In the genomic region with DNA sequence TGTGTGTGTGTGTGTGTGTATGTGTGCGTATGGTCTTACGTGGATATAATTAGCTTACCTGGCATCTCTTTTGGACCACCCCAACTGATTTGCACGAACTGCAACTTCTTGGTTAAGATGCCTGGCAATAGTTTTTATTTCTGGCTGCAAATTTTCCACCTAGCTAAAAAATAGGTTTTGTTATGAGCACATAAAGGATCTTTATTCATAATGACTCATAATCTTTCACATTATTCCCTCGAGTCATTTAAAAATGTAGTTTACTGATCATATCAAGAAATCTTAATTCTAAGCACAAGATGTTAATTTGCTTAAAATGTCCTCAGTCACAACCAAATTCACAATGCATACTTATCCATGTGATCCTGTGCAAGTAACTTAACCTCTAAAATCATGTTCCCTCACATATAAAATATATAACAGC, we compare ENCODE assay signal across 8 cellular contexts. TPM values are rescaled to one million over a fixed set of nuclear protein-coding genes. Genes with fewer than 3 reads are reported as not detected.
DNase-seq lines count a peak whose midpoint lies in the region; ATAC-seq and TF ChIP-seq lines count a peak whose summit lies in the region.

No MANE protein-coding gene starts in this region.

- 27% methylated on average over 4 of the region's 4 CpGs for WGBS in suprapubic skin

- peak overlapping the region; percentile 98 for H3K9ac ChIP-seq in adipocyte (ENCODE audit: low read length)

- peaks cover 28% of the 10 kb centered on the region for H3K36me3 ChIP-seq in left ventricle myocardium inferior
- H3K36me3 ChIP-seq in adipocyte (ENCODE audit: control insufficient read depth, insufficient read depth, low read length, severe bottlenecking), result peaks cover 32% of the 10 kb centered on the region
- H3K36me3 ChIP-seq in suprapubic skin, result peaks cover 14% of the 10 kb centered on the region

- TF ChIP-seq EP300 in suprapubic skin (IDR thresholded peaks at IDR 0.05), result no peak

- H3K4me1 ChIP-seq in left ventricle myocardium inferior, result peaks cover 52% of the 10 kb centered on the region
- peaks cover 11% of the 10 kb centered on the region for H3K4me1 ChIP-seq in adipocyte (ENCODE audit: control insufficient read depth, insufficient read depth, low read length)
- H3K4me1 ChIP-seq in suprapubic skin, result peaks cover 28% of the 10 kb centered on the region

- ATAC-seq in Right ventricle myocardium inferior, result no peak

- intact Hi-C loops in left ventricle myocardium inferior (cut with micrococcal nuclease) (loop anchor here (5.0 kb wide), 1 partner anchor 189 kb away; a partner anchor contains a TSS), Right ventricle myocardium inferior (cut with DNase I) (loop anchor here (10.0 kb wide), 1 partner anchor 1087 kb away; a partner anchor contains a TSS), posterior cingulate gyrus (cut with DNase I) (no loop called here)

- H3K27me3 ChIP-seq in left ventricle myocardium inferior (ENCODE audit: low read depth) (no peaks in the 10 kb centered on the region), adipocyte (replicated peaks; ENCODE audit: control insufficient read depth, insufficient read depth, low read length) (no peaks in the 10 kb centered on the region), suprapubic skin (no peaks in the 10 kb centered on the region)

- DNase-seq in left ventricle myocardium inferior (no peak), Right ventricle myocardium inferior (ENCODE audit: missing footprints) (no peak), adipocyte (ENCODE audit: low read depth) (peak; percentile 43), left kidney (ENCODE audit: low read depth, low spot score) (peak; percentile 5), suprapubic skin (ENCODE audit: low spot score in 2 of 2) (no peak), KG1 (lab: John Stamatoyannopoulos, UW) (no peak), NCI-H1436 treated with DMSO at 0.1 percent for 48 hours (lab: John Stamatoyannopoulos, UW) (no peak), posterior cingulate gyrus (no peak)

- H3K27ac ChIP-seq in left ventricle myocardium inferior (replicated peaks) (peak overlapping the region; percentile 99), suprapubic skin (peak overlapping the region; percentile 96)

- TF ChIP-seq CTCF in left ventricle myocardium inferior (IDR thresholded peaks at IDR 0.05; ENCODE audit: borderline replicate concordance) (no peak), suprapubic skin (IDR thresholded peaks at IDR 0.05) (no peak)

- H3K9me3 ChIP-seq in left ventricle myocardium inferior (replicated peaks) (no peaks in the 10 kb centered on the region), adipocyte (ENCODE audit: control insufficient read depth, low read length) (no peaks in the 10 kb centered on the region), suprapubic skin (no peaks in the 10 kb centered on the region)

- no peak for TF ChIP-seq POLR2A in suprapubic skin (IDR thresholded peaks at IDR 0.05)

- H3K4me3 ChIP-seq in left ventricle myocardium inferior, result peak overlapping the region; percentile 91
- H3K4me3 ChIP-seq in adipocyte (ENCODE audit: low read length), result peak overlapping the region; percentile 96
- H3K4me3 ChIP-seq in suprapubic skin, result peak overlapping the region; percentile 75

RNA-seq across cellular contexts. Expression of a gene that starts 1.5 kb away (rescaled TPM):
- total RNA-seq in left ventricle myocardium inferior (17.0 TPM), Right ventricle myocardium inferior (14.9 TPM), suprapubic skin (10 to 100 TPM; 11.2 to 20.7 (median 13.9) TPM)

Comparison
In these comparisons a context has a peak if more than half of its experiments do, and no peak if none do; other contexts are left out.
1. DNase-seq: peak in adipocyte (single experiment) and left kidney (single experiment); none in left ventricle myocardium inferior (single experiment), Right ventricle myocardium inferior (single experiment), suprapubic skin (0 of 2), KG1 (single experiment), NCI-H1436 treated with DMSO at 0.1 percent for 48 hours (single experiment) and posterior cingulate gyrus (0 of 10).
2. Peak in every context shown above with its lines, with median percentiles within 50 percentile points of each other: H3K4me3 ChIP-seq.